8 cellular contexts compared by ENCODE assay signal in genomic region chr22:18024276-18024939, GRCh38. TPM values are rescaled to one million over a fixed set of nuclear protein-coding genes. Genes with fewer than 3 reads are reported as not detected.
A peak's percentile ranks its signal among the peaks of the same experiment; 100 is the strongest.
DNase-seq lines count a peak whose midpoint lies in the region; ATAC-seq, FAIRE-seq and TF ChIP-seq lines count a peak whose summit lies in the region.

Gene MICAL3, minus strand, starts transcription at chr22:18024561. Its CDS starts 117,749 bp downstream, at chr22:17906812.

- H3K36me3 Mint-ChIP-seq in activated CD4-positive, alpha-beta T cell treated with anti-CD3 and anti-CD28 coated beads for 36 hours (ENCODE audit: low read depth), result no peaks in the 10 kb centered on the region
- H3K36me3 Mint-ChIP-seq in chondrocyte (ENCODE audit: low read depth), result no peaks in the 10 kb centered on the region

- H3K27ac ChIP-seq in kidney (ENCODE audit: low read depth in 2 of 2, low read length in 2 of 2), result peak within 1 kb of the TSS; percentile 30 to 83

- peaks cover 11% of the 10 kb centered on the region for H3K4me1 Mint-ChIP-seq in activated CD4-positive, alpha-beta T cell treated with anti-CD3 and anti-CD28 coated beads for 36 hours
- peaks cover 24% of the 10 kb centered on the region for H3K4me1 Mint-ChIP-seq in chondrocyte (ENCODE audit: low read depth)

- ATAC-seq in GM18517 (IDR thresholded peaks at IDR 0.05; ENCODE audit: unreplicated experiment) (peak; percentile 56), HG03354 (IDR thresholded peaks at IDR 0.05; ENCODE audit: poor library complexity, severe bottlenecking, unreplicated experiment) (no peak)
- peak; percentile 97 for ATAC-seq in activated CD4-positive, alpha-beta T cell treated with anti-CD3 and anti-CD28 coated beads for 36 hours

- POLR2A ChIA-PET in activated CD4-positive, alpha-beta T cell treated with anti-CD3 and anti-CD28 coated beads for 36 hours (lab: Charles Lee), result no interaction called here

- H3K9ac ChIP-seq in kidney (ENCODE audit: low read length in 2 of 2), result peak within 1 kb of the TSS; percentile 17 to 84

- no peak within 1 kb of the TSS for H3K27ac Mint-ChIP-seq in activated CD4-positive, alpha-beta T cell treated with anti-CD3 and anti-CD28 coated beads for 36 hours
- H3K27ac Mint-ChIP-seq in chondrocyte (ENCODE audit: unreplicated experiment), result peak within 1 kb of the TSS; percentile 93

- no peak for DNase-seq in A172 (ENCODE audit: low spot score)
- peak; percentile 13 for DNase-seq in NCI-H2081 treated with DMSO at 0.1 percent for 48 hours (lab: John Stamatoyannopoulos, UW)
- DNase-seq in activated CD4-positive, alpha-beta T cell treated with anti-CD3 and anti-CD28 coated beads for 36 hours, result peak; percentile 78
- peak; percentile 79 for DNase-seq in chondrocyte (ENCODE audit: low spot score)
- DNase-seq in kidney, result peak; percentile 84
- peak; percentile 25 to 65 (median 49) for DNase-seq in stimulated activated CD4-positive, alpha-beta T cell treated with anti-CD3 and anti-CD28 coated beads, Interleukin-12 subunit alpha, Interleukin-12 subunit beta, amount 100 ng/mL, for 48 hours (ENCODE audit: low read depth in 2 of 3, low spot score in 1 of 3)

- CTCF ChIA-PET in activated CD4-positive, alpha-beta T cell treated with anti-CD3 and anti-CD28 coated beads for 36 hours (lab: Charles Lee), result interaction anchor here (0.7 to 2.3 kb wide), 8 partner anchors 9 to 319 kb away, joined by 3 to 14 read pairs (median 4); partner anchors contain the start of gene USP18

- H3K9me3 Mint-ChIP-seq in activated CD4-positive, alpha-beta T cell treated with anti-CD3 and anti-CD28 coated beads for 36 hours (ENCODE audit: low read depth), result no peaks in the 10 kb centered on the region
- no peaks in the 10 kb centered on the region for H3K9me3 Mint-ChIP-seq in chondrocyte (ENCODE audit: low read depth)

- FAIRE-seq in kidney (lab: Jason Lieb, UNC), result no peak

- H3K4me1 ChIP-seq in kidney (ENCODE audit: control insufficient read depth in 1 of 2, insufficient read depth in 1 of 2, low read depth in 1 of 2, low read length in 2 of 2), result peaks cover 0 to 11% of the 10 kb centered on the region in 2 donors

- TF ChIP-seq CTCF in chondrocyte (IDR thresholded peaks at IDR 0.05) (peak; percentile 81), kidney (IDR thresholded peaks at IDR 0.05; ENCODE audit: borderline replicate concordance, extremely low read depth, insufficient read depth) (peak; percentile 74)

- peak within 1 kb of the TSS; percentile 73 for H3K4me3 Mint-ChIP-seq in activated CD4-positive, alpha-beta T cell treated with anti-CD3 and anti-CD28 coated beads for 36 hours
- H3K4me3 Mint-ChIP-seq in chondrocyte (ENCODE audit: unreplicated experiment), result peak within 1 kb of the TSS; percentile 99

- H3K27me3 Mint-ChIP-seq in activated CD4-positive, alpha-beta T cell treated with anti-CD3 and anti-CD28 coated beads for 36 hours, result peaks cover 39% of the 10 kb centered on the region
- no peaks in the 10 kb centered on the region for H3K27me3 Mint-ChIP-seq in chondrocyte (ENCODE audit: low read depth)

- no peaks in the 10 kb centered on the region for H3K9me3 ChIP-seq in kidney (ENCODE audit: control insufficient read depth in 1 of 2, low read length in 2 of 2)

- H3K4me3 ChIP-seq in kidney (ENCODE audit: low read length in 2 of 2), result peak within 1 kb of the TSS; percentile 62 to 82

- H3K36me3 ChIP-seq in kidney (ENCODE audit: control insufficient read depth in 1 of 2, insufficient read depth in 2 of 2, low read length in 2 of 2), result no peaks in the 10 kb centered on the region

- intact Hi-C loops in activated CD4-positive, alpha-beta T cell treated with anti-CD3 and anti-CD28 coated beads for 36 hours (cut with DNase I, micrococcal nuclease), result loop anchor here (1.0 to 10.0 kb wide), 3 partner anchors 24 to 194 kb away; no protein-coding TSS in a partner anchor
- intact Hi-C loops in kidney (cut with DNase I), result no loop called here

RNA-seq across cellular contexts. Expression of gene MICAL3, which starts in this region (rescaled TPM):
- total RNA-seq in A172 (2014; rRNA removed; shearing (Covaris generic)), result 13.4 and 15.2 TPM in 2 replicates
- 10 to 100 TPM; 21.9 to 22.5 TPM for total RNA-seq in activated CD4-positive, alpha-beta T cell treated with anti-CD3 and anti-CD28 coated beads for 36 hours
- 49.6 to 74.4 TPM (median 68.2 TPM) in 3 replicates for total RNA-seq in chondrocyte
- 99.4 TPM for total RNA-seq in kidney
- 5.0 TPM for polyA plus RNA-seq in kidney (ENCODE audit: insufficient read depth, low read depth, low replicate concordance)
